In genomic region chr11:93543292-93543977, GRCh38 we compare ENCODE assay signal across 9 cellular contexts. TPM values are rescaled to one million over a fixed set of nuclear protein-coding genes. Genes with fewer than 3 reads are reported as not detected.
DNase-seq lines count a peak whose midpoint lies in the region; ATAC-seq, FAIRE-seq and TF ChIP-seq lines count a peak whose summit lies in the region.
"Had no signal": no experiment of that assay in that cellular context is flagged by ENCODE, and none has a peak within 500 bp of the region (broad histone marks: within the 10 kb centered on the region; RNA-seq: fewer than 3 reads in every experiment).

SMCO4 (minus strand) TSS chr11:93543391; CDS start chr11:93479189, 64,202 bp downstream.

- H3K27ac ChIP-seq in keratinocyte (ENCODE audit: control insufficient read depth, insufficient read depth, low read length): no peak within 1 kb of the TSS

- H3K9me3 ChIP-seq in keratinocyte (ENCODE audit: control insufficient read depth, low read depth, low read length): no peaks in the 10 kb centered on the region

- no peaks in the 10 kb centered on the region for H3K9me1 ChIP-seq in keratinocyte (ENCODE audit: control insufficient read depth, extremely low read depth, insufficient read depth, low read length)

- no peaks in the 10 kb centered on the region for H4K20me1 ChIP-seq in keratinocyte (ENCODE audit: control insufficient read depth, extremely low read depth, insufficient read depth, low read length)

- peak within 1 kb of the TSS; percentile 72 for H3K4me2 ChIP-seq in keratinocyte (ENCODE audit: control insufficient read depth, extremely low read depth, insufficient read depth, low read depth, low read length)

- peak; percentile 77 for ATAC-seq in GM19035 (IDR thresholded peaks at IDR 0.05; ENCODE audit: unreplicated experiment)
- ATAC-seq in HG03280 (IDR thresholded peaks at IDR 0.05; ENCODE audit: unreplicated experiment): peak; percentile 82

- no peak for FAIRE-seq in keratinocyte (lab: Jason Lieb, UNC)
- FAIRE-seq: TTC549 had no signal

- peak; percentile 76 for DNase-seq in AG10803 (ENCODE audit: low read depth)
- peak; percentile 67 for DNase-seq in NCI-H226
- DNase-seq in activated CD4-positive, CD25-positive, alpha-beta regulatory T cell (lab: John Stamatoyannopoulos, UW): peak; percentile 6 to 25 (median 12)
- peak; percentile 53 for DNase-seq in central memory CD4-positive, alpha-beta T cell
- no peak for DNase-seq in keratinocyte (ENCODE audit: low read depth, low spot score)
- peak; percentile 37 to 56 for DNase-seq in stimulated activated CD4-positive, alpha-beta T cell treated with anti-CD3 and anti-CD28 coated beads, Interleukin-15, amount 100 ng/mL, for 1 hour (ENCODE audit: low read depth in 1 of 2, low spot score in 1 of 2)

- TF ChIP-seq CTCF in AG10803 (conservative IDR thresholded peaks at IDR 0.05; ENCODE audit: low read length) (peak; percentile 59), keratinocyte (optimal IDR thresholded peaks at IDR 0.05 in 1 of 3, IDR thresholded peaks at IDR 0.05 in 1 of 3, conservative IDR thresholded peaks at IDR 0.05 in 1 of 3; ENCODE audit: extremely low read depth in 1 of 3, insufficient read depth in 2 of 3, low read length in 3 of 3) (peak in 2 of 3 experiments; percentile 82)

- H2AFZ ChIP-seq in keratinocyte (ENCODE audit: control insufficient read depth, low read length): peak within 1 kb of the TSS; percentile 82

- dilution Hi-C loops in keratinocyte (cut with MboI; ENCODE audit: extremely low pct_ligation_motif_present, low sequenced_read_pairs): no loop called here

- H3K4me3 ChIP-seq in AG10803 (ENCODE audit: low read length) (peak within 1 kb of the TSS; percentile 73), keratinocyte (ENCODE audit: control insufficient read depth in 2 of 3, extremely low read depth in 1 of 3, insufficient read depth in 2 of 3, low read depth in 1 of 3, low read length in 3 of 3) (peak within 1 kb of the TSS; percentile 41 to 73 (median 69))

- H3K9ac ChIP-seq in keratinocyte (ENCODE audit: control insufficient read depth, extremely low read depth, insufficient read depth, low read length): peak within 1 kb of the TSS; percentile 1

- no peaks in the 10 kb centered on the region for H3K79me2 ChIP-seq in keratinocyte (ENCODE audit: control insufficient read depth, insufficient read depth, low read length)

- no peaks in the 10 kb centered on the region for H3K36me3 ChIP-seq in keratinocyte (ENCODE audit: control insufficient read depth in 2 of 2, extremely low read depth in 1 of 2, insufficient read depth in 2 of 2, low read length in 2 of 2)

- peaks cover 9% of the 10 kb centered on the region for H3K4me1 ChIP-seq in keratinocyte (ENCODE audit: control insufficient read depth, extremely low read depth, insufficient read depth, low read length)

- peaks cover 13% of the 10 kb centered on the region for H3K27me3 ChIP-seq in keratinocyte (ENCODE audit: control insufficient read depth, extremely low read depth, insufficient read depth, low read length)

RNA-seq across cellular contexts. Expression of gene SMCO4, which starts in this region (rescaled TPM):
- 1.5 to 3.8 TPM (median 1.9 TPM) in 3 replicates for polyA plus RNA-seq in keratinocyte
- not detected for polyA plus RNA-seq in keratinocyte (2011; ENCODE audit: low read depth)
- 1.4 TPM in 2 replicates for polyA plus RNA-seq in keratinocyte (2011; cell fraction: cytosol; rRNA removed)
- polyA plus RNA-seq in keratinocyte (2011; cell fraction: nucleus; rRNA removed): 0.20 and 0.75 TPM in 2 replicates
- 0.92 and 2.1 TPM in 2 replicates for polyA plus RNA-seq in keratinocyte (2012; ENCODE audit: low replicate concordance)
- polyA minus RNA-seq in keratinocyte: 0.32 TPM in 1 of 3 replicates, not detected in the others
- not detected for polyA minus RNA-seq in keratinocyte (2011; cell fraction: cytosol; rRNA and poly(A)+ RNA removed)
- polyA minus RNA-seq in keratinocyte (2011; cell fraction: nucleus; rRNA and poly(A)+ RNA removed): not detected in 2 replicates
